Comparison of ENCODE assay signal across 11 cellular contexts in the genomic region with DNA sequence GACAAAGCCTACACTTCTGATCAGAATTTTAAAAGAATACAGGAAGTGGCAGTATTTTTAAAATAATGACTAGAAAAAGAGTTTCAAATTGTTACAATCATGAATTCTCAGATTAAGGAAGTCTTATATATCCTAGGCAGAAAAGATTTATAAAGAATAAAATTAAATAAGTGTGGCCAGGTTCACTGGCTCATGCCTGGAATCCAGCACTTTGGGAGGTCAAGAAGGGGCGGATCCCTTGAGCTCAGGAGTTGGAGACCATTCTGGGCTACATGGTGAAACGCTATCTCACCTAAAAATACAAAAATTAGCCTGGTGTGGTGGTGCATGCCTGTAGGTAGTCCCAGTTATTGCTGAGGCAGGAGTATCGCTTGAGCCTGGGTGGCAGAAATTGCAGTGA. TPM values are rescaled to one million over a fixed set of nuclear protein-coding genes. Genes with fewer than 3 reads are reported as not detected.
"Had no signal": no experiment of that assay in that cellular context is flagged by ENCODE, and none has a peak within 500 bp of the region (broad histone marks: within the 10 kb centered on the region; RNA-seq: fewer than 3 reads in every experiment).

No MANE protein-coding gene starts in this region.

- H3K27ac Mint-ChIP-seq: IgD-negative memory B cell had no signal

- H3K4me3 Mint-ChIP-seq: IgD-negative memory B cell had no signal

- H3K4me2 ChIP-seq: KMS-11 had no signal

- H3K9me3 Mint-ChIP-seq: IgD-negative memory B cell had no signal

- FAIRE-seq: HepG2, HTR-8/SVneo had no signal

- H3K36me3 Mint-ChIP-seq: IgD-negative memory B cell had no signal

- H3K27ac ChIP-seq: HL-60, KMS-11 had no signal

- DNase-seq: IMR-90, Karpas-422, Kasumi-1, KBM-7, KG1 had no signal

- ATAC-seq: HepG2 had no signal

- H3K27me3 Mint-ChIP-seq: IgD-negative memory B cell had no signal

- H3K9ac ChIP-seq: KMS-11 had no signal

RNA-seq across cellular contexts. Expression of gene XKR3, which starts 24.1 kb away (rescaled TPM):
- total RNA-seq: HepG2, HT-29, IMR-90 had no signal
- polyA plus RNA-seq: HepG2, IgD-negative memory B cell, IMR-90 had no signal
